In the genomic region with DNA sequence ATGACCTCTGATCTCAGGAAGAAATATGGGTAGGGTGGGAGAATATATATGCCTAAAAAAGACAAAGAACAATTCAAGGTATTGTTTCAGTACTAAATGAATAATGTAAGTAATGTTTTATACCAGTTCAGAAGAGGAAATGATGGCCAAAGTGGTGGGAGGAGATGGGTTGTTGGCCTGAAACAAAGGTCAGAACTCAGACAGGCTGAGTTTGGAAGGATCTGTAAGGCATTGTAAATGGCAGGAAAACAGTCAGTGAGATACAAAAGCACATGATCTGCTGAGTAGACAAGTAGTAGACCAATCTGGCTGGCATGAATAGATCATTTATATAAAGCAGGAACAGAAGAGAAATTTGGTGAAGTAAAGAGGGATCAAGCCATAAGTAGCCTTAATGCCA, we compare ENCODE assay signal across 32 cellular contexts.
"Had no signal": no experiment of that assay in that cellular context is flagged by ENCODE, and none has a peak within 500 bp of the region (broad histone marks: within the 10 kb centered on the region; RNA-seq: fewer than 3 reads in every experiment).

No MANE protein-coding gene starts in this region.

- H3K4me1 Mint-ChIP-seq: activated CD4-positive, alpha-beta T cell treated with anti-CD3 and anti-CD28 coated beads for 36 hours; activated CD4-positive, alpha-beta T cell treated with anti-CD3 and anti-CD28 coated beads, Interleukin-2, amount 10 ng/mL, durations not matched to agents 24 days and 14 days; activated CD8-positive, alpha-beta memory T cell treated with anti-CD3 and anti-CD28 coated beads, Interleukin-2, amount 10 ng/mL, durations not matched to agents 7 days and 5 days; activated naive CD8-positive, alpha-beta T cell treated with anti-CD3 and anti-CD28 coated beads, Interleukin-2, amount 10 ng/mL, durations not matched to agents 7 days and 5 days; brain had no signal

- H3K4me3 Mint-ChIP-seq: activated CD4-positive, alpha-beta memory T cell treated with anti-CD3 and anti-CD28 coated beads for 36 hours; activated CD4-positive, alpha-beta T cell treated with anti-CD3 and anti-CD28 coated beads for 36 hours; activated CD4-positive, alpha-beta T cell treated with anti-CD3 and anti-CD28 coated beads, Interleukin-2, amount 10 ng/mL, durations not matched to agents 24 days and 14 days; activated CD8-positive, alpha-beta memory T cell treated with anti-CD3 and anti-CD28 coated beads, Interleukin-2, amount 10 ng/mL, durations not matched to agents 7 days and 5 days; activated CD8-positive, alpha-beta T cell treated with anti-CD3 and anti-CD28 coated beads, Interleukin-2, amount 10 ng/mL, durations not matched to agents 7 days and 5 days; activated naive CD4-positive, alpha-beta T cell treated with anti-CD3 and anti-CD28 coated beads for 36 hours; activated naive CD8-positive, alpha-beta T cell treated with anti-CD3 and anti-CD28 coated beads, Interleukin-2, amount 10 ng/mL, durations not matched to agents 7 days and 5 days; activated T-helper 1 cell treated with anti-CD3 and anti-CD28 coated beads, Interleukin-12 subunit alpha, Interleukin-12 subunit beta, Interleukin-2, Interleukin-4 antibody, amounts not matched to agents 30 ng/mL and 10 ng/mL and 1 ng/mL, durations not matched to agents 14 hours and 24 hours and 36 hours; brain; endodermal cell had no signal

- H3K27ac Mint-ChIP-seq: activated CD4-positive, alpha-beta memory T cell treated with anti-CD3 and anti-CD28 coated beads for 36 hours; activated CD4-positive, alpha-beta T cell treated with anti-CD3 and anti-CD28 coated beads for 36 hours; activated CD4-positive, alpha-beta T cell treated with anti-CD3 and anti-CD28 coated beads, Interleukin-2, amount 10 ng/mL, durations not matched to agents 24 days and 14 days; activated CD8-positive, alpha-beta memory T cell treated with anti-CD3 and anti-CD28 coated beads, Interleukin-2, amount 10 ng/mL, durations not matched to agents 7 days and 5 days; activated CD8-positive, alpha-beta T cell treated with anti-CD3 and anti-CD28 coated beads, Interleukin-2, amount 10 ng/mL, durations not matched to agents 7 days and 5 days; activated naive CD4-positive, alpha-beta T cell treated with anti-CD3 and anti-CD28 coated beads for 36 hours; activated naive CD4-positive, alpha-beta T cell treated with anti-CD3 and anti-CD28 coated beads, Interleukin-2, amount 50 U/mL, for 72 hours; activated naive CD8-positive, alpha-beta T cell treated with anti-CD3 and anti-CD28 coated beads, Interleukin-2, amount 10 ng/mL, durations not matched to agents 7 days and 5 days; activated T-helper 1 cell treated with anti-CD3 and anti-CD28 coated beads, Interleukin-12 subunit alpha, Interleukin-12 subunit beta, Interleukin-2, Interleukin-4 antibody, amounts not matched to agents 30 ng/mL and 10 ng/mL and 1 ng/mL, durations not matched to agents 14 hours and 24 hours and 36 hours; activated T-helper 2 cell treated with anti-CD3 and anti-CD28 coated beads, Interferon-gamma antibody, Interleukin-2, Interleukin-4, amounts not matched to agents 10 μg/mL and 5 μg/mL and 100 μg/mL, durations not matched to agents 14 hours and 24 hours and 36 hours; brain; endodermal cell had no signal

- H3K9me3 ChIP-seq: ascending aorta, colonic mucosa, gastrocnemius medialis had no signal

- H3K36me3 Mint-ChIP-seq: activated CD4-positive, alpha-beta memory T cell treated with anti-CD3 and anti-CD28 coated beads for 36 hours; activated CD8-positive, alpha-beta memory T cell treated with anti-CD3 and anti-CD28 coated beads, Interleukin-2, amount 10 ng/mL, durations not matched to agents 7 days and 5 days; activated naive CD4-positive, alpha-beta T cell treated with anti-CD3 and anti-CD28 coated beads, Interleukin-2, amount 50 U/mL, for 72 hours; activated naive CD8-positive, alpha-beta T cell treated with anti-CD3 and anti-CD28 coated beads, Interleukin-2, amount 10 ng/mL, durations not matched to agents 7 days and 5 days; brain had no signal

- H3K27ac ChIP-seq: ascending aorta, breast epithelium, cardiac muscle cell, colonic mucosa, dorsolateral prefrontal cortex, gastrocnemius medialis, heart left ventricle had no signal

- H3K27me3 ChIP-seq: ascending aorta, breast epithelium, cardiac muscle cell, colonic mucosa, dorsolateral prefrontal cortex, gastrocnemius medialis, heart left ventricle had no signal

- DNase-seq: activated CD4-positive, alpha-beta memory T cell treated with anti-CD3 and anti-CD28 coated beads for 36 hours; activated CD4-positive, alpha-beta T cell treated with anti-CD3 and anti-CD28 coated beads for 36 hours; activated CD4-positive, alpha-beta T cell treated with anti-CD3 and anti-CD28 coated beads, Interleukin-2, amount 10 ng/mL, durations not matched to agents 24 days and 14 days; activated CD4-positive, CD25-positive, alpha-beta regulatory T cell; activated CD4-positive, CD25-positive, alpha-beta regulatory T cell treated with anti-CD3 and anti-CD28 coated beads, Interleukin-2, amount 50 U/mL, for 72 hours; activated CD8-positive, alpha-beta memory T cell treated with anti-CD3 and anti-CD28 coated beads, Interleukin-2, amount 10 ng/mL, durations not matched to agents 7 days and 5 days; activated CD8-positive, alpha-beta memory T cell treated with anti-CD3 and anti-CD28 coated beads, Interleukin-2, amount 50 U/mL, for 4 hours; activated CD8-positive, alpha-beta T cell treated with anti-CD3 and anti-CD28 coated beads, Interleukin-2, amount 10 ng/mL, durations not matched to agents 7 days and 5 days; activated effector memory CD4-positive, alpha-beta T cell treated with anti-CD3 and anti-CD28 coated beads, Interleukin-2, amount 50 U/mL, for 16 hours; activated naive CD4-positive, alpha-beta T cell treated with anti-CD3 and anti-CD28 coated beads for 36 hours; activated naive CD8-positive, alpha-beta T cell treated with anti-CD3 and anti-CD28 coated beads, Interleukin-2, amount 10 ng/mL, durations not matched to agents 7 days and 5 days; activated T-cell treated with anti-CD3 and anti-CD28 coated beads, Interleukin-2, amount 50 U/mL, for 1 hour; activated T-cell treated with anti-CD3 and anti-CD28 coated beads, Interleukin-2, amount 50 U/mL, for 48 hours; central memory CD4-positive, alpha-beta T cell; cerebellar nuclear complex; colonic mucosa; dorsolateral prefrontal cortex; effector memory CD4-positive, alpha-beta T cell; endodermal cell; foreskin fibroblast; gastrocnemius medialis; glutamatergic neuron; heart left ventricle; T-helper 2 cell had no signal

- ATAC-seq: activated CD4-positive, alpha-beta T cell treated with anti-CD3 and anti-CD28 coated beads for 36 hours; activated CD8-positive, alpha-beta memory T cell treated with anti-CD3 and anti-CD28 coated beads, Interleukin-2, amount 10 ng/mL, durations not matched to agents 7 days and 5 days; activated CD8-positive, alpha-beta T cell treated with anti-CD3 and anti-CD28 coated beads, Interleukin-2, amount 10 ng/mL, durations not matched to agents 7 days and 5 days; activated naive CD4-positive, alpha-beta T cell treated with anti-CD3 and anti-CD28 coated beads, Interleukin-2, amount 50 U/mL, for 72 hours; esophagus mucosa; gastrocnemius medialis; heart left ventricle had no signal

- H3K36me3 ChIP-seq: ascending aorta, breast epithelium, cardiac muscle cell, colonic mucosa, gastrocnemius medialis, heart left ventricle had no signal

- H3K4me3 ChIP-seq: ascending aorta, breast epithelium, cardiac muscle cell, colonic mucosa, dorsolateral prefrontal cortex, gastrocnemius medialis, heart left ventricle had no signal

- H3K27me3 Mint-ChIP-seq: brain had no signal

- H3K9me3 Mint-ChIP-seq: activated CD4-positive, alpha-beta memory T cell treated with anti-CD3 and anti-CD28 coated beads for 36 hours; activated CD4-positive, alpha-beta T cell treated with anti-CD3 and anti-CD28 coated beads, Interleukin-2, amount 10 ng/mL, durations not matched to agents 24 days and 14 days; activated naive CD4-positive, alpha-beta T cell treated with anti-CD3 and anti-CD28 coated beads for 36 hours; activated naive CD4-positive, alpha-beta T cell treated with anti-CD3 and anti-CD28 coated beads, Interleukin-2, amount 50 U/mL, for 72 hours; activated naive CD8-positive, alpha-beta T cell treated with anti-CD3 and anti-CD28 coated beads, Interleukin-2, amount 10 ng/mL, durations not matched to agents 7 days and 5 days; activated T-helper 1 cell treated with anti-CD3 and anti-CD28 coated beads, Interleukin-12 subunit alpha, Interleukin-12 subunit beta, Interleukin-2, Interleukin-4 antibody, amounts not matched to agents 30 ng/mL and 10 ng/mL and 1 ng/mL, durations not matched to agents 14 hours and 24 hours and 36 hours; activated T-helper 2 cell treated with anti-CD3 and anti-CD28 coated beads, Interferon-gamma antibody, Interleukin-2, Interleukin-4, amounts not matched to agents 10 μg/mL and 5 μg/mL and 100 μg/mL, durations not matched to agents 14 hours and 24 hours and 36 hours; brain; endodermal cell had no signal

- H3K4me1 ChIP-seq: ascending aorta, breast epithelium, colonic mucosa, gastrocnemius medialis, heart left ventricle had no signal
